1 cellular context compared by ENCODE assay signal in the genomic region with DNA sequence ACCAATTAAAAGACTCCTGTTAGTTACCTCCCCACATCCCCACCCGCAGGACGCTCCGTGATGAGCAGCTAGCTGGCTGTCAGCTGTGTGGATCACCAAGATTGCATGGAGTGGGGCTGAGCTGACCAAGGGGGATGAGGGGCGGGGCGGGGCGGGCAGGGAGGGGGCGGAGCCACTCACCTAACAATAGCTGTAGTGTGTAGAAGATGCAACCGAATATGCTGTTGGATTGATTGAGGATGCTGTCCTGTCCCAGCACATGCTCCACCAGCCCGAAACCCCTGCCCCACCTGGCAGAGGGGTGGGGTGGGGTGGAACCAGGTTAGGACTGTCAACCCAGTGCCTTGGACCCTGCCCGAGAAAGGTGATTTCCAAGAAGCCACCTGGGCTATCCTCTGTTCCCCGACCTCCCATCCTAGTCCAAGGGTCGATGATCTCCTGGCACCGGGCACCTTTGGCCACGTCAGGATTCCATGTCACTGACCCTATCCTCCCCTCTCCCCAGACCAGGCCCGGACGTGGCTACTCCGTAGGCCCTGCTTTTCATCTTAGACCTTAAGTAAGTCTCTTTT.
TF ChIP-seq lines count a peak whose summit lies in the region.

No MANE protein-coding gene starts in this region.

TF ChIP-seq in HepG2, 621 proteins besides CTCF, POLR2A, EP300 and RAD21 (continued from another document and continues in another):
- TF ChIP-seq, protein P1, sequence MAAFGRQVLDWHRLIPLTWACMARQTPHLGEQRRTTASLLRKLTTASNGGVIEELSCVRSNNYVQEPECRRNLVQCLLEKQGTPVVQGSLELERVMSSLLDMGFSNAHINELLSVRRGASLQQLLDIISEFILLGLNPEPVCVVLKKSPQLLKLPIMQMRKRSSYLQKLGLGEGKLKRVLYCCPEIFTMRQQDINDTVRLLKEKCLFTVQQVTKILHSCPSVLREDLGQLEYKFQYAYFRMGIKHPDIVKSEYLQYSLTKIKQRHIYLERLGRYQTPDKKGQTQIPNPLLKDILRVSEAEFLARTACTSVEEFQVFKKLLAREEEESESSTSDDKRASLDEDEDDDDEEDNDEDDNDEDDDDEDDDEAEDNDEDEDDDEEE (CRISPR knock-in tag; IDR thresholded peaks at IDR 0.05), result no peak
- TF ChIP-seq ZNF543 (CRISPR knock-in tag; IDR thresholded peaks at IDR 0.05) (no peak; the same call in 1 of the 2 replicates), ZNF687 (CRISPR knock-in tag; IDR thresholded peaks at IDR 0.05) (peak; percentile 26; the same call in 1 of the 2 replicates), THYN1 (CRISPR knock-in tag; IDR thresholded peaks at IDR 0.05; ENCODE audit: borderline replicate concordance, low read depth) (no peak), FOXM1 (CRISPR knock-in tag; IDR thresholded peaks at IDR 0.05) (no peak), MXD3 (CRISPR knock-in tag; IDR thresholded peaks at IDR 0.05) (0 out of 2 replicates have a peak, but pooled peaks have one; percentile 35), ARNTL (CRISPR knock-in tag; IDR thresholded peaks at IDR 0.05) (no peak), IRX3 (CRISPR knock-in tag; IDR thresholded peaks at IDR 0.05; ENCODE audit: borderline replicate concordance, low read depth) (no peak), ZNF749 (CRISPR knock-in tag; IDR thresholded peaks at IDR 0.05; ENCODE audit: borderline replicate concordance) (no peak), IKZF4 (CRISPR knock-in tag; IDR thresholded peaks at IDR 0.05; ENCODE audit: borderline replicate concordance, low read depth, not compliant biosample characterization) (no peak), HOXA5 (CRISPR knock-in tag; IDR thresholded peaks at IDR 0.05) (peak; percentile 21; the same call in 1 of the 2 replicates), BHLHE40 (IDR thresholded peaks at IDR 0.05; ENCODE audit: low read length) (no peak), ZNF850 (CRISPR knock-in tag; conservative IDR thresholded peaks at IDR 0.05) (0 out of 2 replicates have a peak, but pooled peaks have one; percentile 19), KDM2A (CRISPR knock-in tag; IDR thresholded peaks at IDR 0.05; ENCODE audit: borderline replicate concordance, low read depth) (peak; percentile 20; the same call in 1 of the 2 replicates), ZBTB46 (CRISPR knock-in tag; IDR thresholded peaks at IDR 0.05; ENCODE audit: borderline replicate concordance) (no peak), ZNF253 (CRISPR knock-in tag; IDR thresholded peaks at IDR 0.05; ENCODE audit: borderline replicate concordance) (no peak), ZNF362 (CRISPR knock-in tag; IDR thresholded peaks at IDR 0.05; ENCODE audit: borderline replicate concordance) (no peak), ZBTB14 (CRISPR knock-in tag; IDR thresholded peaks at IDR 0.05) (no peak), HOXA3 (CRISPR knock-in tag; IDR thresholded peaks at IDR 0.05) (peak; percentile 22; the same call in 1 of the 2 replicates), SOX5 (CRISPR knock-in tag; IDR thresholded peaks at IDR 0.05; ENCODE audit: borderline replicate concordance) (peak; percentile 55; the same call in 1 of the 2 replicates), SAP130 (CRISPR knock-in tag; IDR thresholded peaks at IDR 0.05; ENCODE audit: low read depth) (peak; percentile 77), ZNF75D (CRISPR knock-in tag; IDR thresholded peaks at IDR 0.05; ENCODE audit: borderline replicate concordance) (no peak), ZNF773 (CRISPR knock-in tag; IDR thresholded peaks at IDR 0.05; ENCODE audit: borderline replicate concordance) (no peak), HNRNPL (IDR thresholded peaks at IDR 0.05; ENCODE audit: low read depth, low read length) (0 out of 2 replicates have a peak, but pooled peaks have one; percentile 26), AKAP8 (CRISPR knock-in tag; IDR thresholded peaks at IDR 0.05) (peak; percentile 66; the same call in 1 of the 2 replicates), TBX3 (IDR thresholded peaks at IDR 0.05; ENCODE audit: borderline replicate concordance) (no peak), AFF4 (CRISPR knock-in tag; IDR thresholded peaks at IDR 0.05) (no peak), YEATS4 (CRISPR knock-in tag; IDR thresholded peaks at IDR 0.05; ENCODE audit: borderline replicate concordance) (peak; percentile 20; the same call in 1 of the 2 replicates), SMARCC2 (IDR thresholded peaks at IDR 0.05) (no peak), ZNF784 (CRISPR knock-in tag; IDR thresholded peaks at IDR 0.05; ENCODE audit: borderline replicate concordance) (0 out of 2 replicates have a peak, but pooled peaks have one; percentile 19), TAF1 (CRISPR knock-in tag; IDR thresholded peaks at IDR 0.05) (peak; percentile 43; the same call in 1 of the 2 replicates), ATF7-NPFF (CRISPR knock-in tag; IDR thresholded peaks at IDR 0.05; ENCODE audit: low read depth) (no peak), CBX1 (IDR thresholded peaks at IDR 0.05; ENCODE audit: low read depth) (peak; percentile 35)
- TF ChIP-seq, protein P2, sequence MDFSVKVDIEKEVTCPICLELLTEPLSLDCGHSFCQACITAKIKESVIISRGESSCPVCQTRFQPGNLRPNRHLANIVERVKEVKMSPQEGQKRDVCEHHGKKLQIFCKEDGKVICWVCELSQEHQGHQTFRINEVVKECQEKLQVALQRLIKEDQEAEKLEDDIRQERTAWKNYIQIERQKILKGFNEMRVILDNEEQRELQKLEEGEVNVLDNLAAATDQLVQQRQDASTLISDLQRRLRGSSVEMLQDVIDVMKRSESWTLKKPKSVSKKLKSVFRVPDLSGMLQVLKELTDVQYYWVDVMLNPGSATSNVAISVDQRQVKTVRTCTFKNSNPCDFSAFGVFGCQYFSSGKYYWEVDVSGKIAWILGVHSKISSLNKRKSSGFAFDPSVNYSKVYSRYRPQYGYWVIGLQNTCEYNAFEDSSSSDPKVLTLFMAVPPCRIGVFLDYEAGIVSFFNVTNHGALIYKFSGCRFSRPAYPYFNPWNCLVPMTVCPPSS (IDR thresholded peaks at IDR 0.05), result no peak
- TF ChIP-seq, protein P3, sequence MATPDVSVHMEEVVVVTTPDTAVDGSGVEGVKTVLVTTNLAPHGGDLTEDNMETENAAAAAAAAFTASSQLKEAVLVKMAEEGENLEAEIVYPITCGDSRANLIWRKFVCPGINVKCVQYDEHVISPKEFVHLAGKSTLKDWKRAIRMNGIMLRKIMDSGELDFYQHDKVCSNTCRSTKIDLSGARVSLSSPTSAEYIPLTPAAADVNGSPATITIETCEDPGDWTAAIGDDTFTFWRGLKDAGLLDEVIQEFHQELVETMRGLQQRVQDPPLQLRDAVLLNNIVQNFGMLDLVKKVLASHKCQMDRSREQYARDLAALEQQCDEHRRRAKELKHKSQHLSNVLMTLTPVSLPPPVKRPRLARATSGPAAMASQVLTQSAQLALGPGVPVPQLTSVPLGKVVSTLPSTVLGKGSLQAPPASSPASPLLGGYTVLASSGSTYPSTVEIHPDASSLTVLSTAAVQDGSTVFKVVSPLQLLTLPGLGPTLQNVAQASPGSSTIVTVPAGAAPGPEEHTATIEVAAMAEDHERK (CRISPR knock-in tag; IDR thresholded peaks at IDR 0.05; ENCODE audit: low read depth), result no peak
- TF ChIP-seq, protein P4, sequence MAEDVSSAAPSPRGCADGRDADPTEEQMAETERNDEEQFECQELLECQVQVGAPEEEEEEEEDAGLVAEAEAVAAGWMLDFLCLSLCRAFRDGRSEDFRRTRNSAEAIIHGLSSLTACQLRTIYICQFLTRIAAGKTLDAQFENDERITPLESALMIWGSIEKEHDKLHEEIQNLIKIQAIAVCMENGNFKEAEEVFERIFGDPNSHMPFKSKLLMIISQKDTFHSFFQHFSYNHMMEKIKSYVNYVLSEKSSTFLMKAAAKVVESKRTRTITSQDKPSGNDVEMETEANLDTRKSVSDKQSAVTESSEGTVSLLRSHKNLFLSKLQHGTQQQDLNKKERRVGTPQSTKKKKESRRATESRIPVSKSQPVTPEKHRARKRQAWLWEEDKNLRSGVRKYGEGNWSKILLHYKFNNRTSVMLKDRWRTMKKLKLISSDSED (CRISPR knock-in tag; IDR thresholded peaks at IDR 0.05), result no peak
